ENCODE assay signal across 18 cellular contexts in the genomic region with DNA sequence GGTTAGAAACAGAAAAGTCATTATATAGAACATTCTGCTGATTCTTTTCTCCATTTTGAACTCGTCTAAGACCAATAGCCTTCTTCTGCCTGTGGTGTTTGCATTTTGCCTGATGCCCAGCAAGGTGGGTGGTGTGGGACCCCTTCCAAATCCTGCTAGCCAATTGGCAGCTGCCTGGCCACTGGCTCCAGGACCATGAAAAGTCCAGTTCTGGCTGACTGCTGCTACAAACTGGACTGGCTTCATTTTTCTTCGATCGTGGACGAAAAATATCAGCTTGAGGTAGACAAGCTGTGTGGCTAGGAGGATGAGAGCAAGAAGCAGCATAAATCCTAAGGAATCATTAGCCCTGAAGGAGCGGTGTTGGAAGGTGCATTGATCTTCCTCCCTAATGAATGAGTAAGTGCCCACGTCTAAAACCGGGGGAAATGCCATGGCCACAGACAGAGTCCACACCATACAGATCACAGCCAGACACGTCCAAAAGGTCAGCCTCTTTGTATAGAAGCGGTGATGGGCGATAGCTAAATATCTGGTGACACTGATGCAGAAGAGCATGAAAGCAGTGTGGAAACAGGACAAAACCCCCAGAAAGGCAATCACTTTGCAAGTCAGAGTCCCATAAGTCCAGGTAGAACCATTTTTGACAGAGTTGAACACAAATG. TPM values are rescaled to one million over a fixed set of nuclear protein-coding genes. Genes with fewer than 3 reads are reported as not detected.
DNase-seq lines count a peak whose midpoint lies in the region; ATAC-seq, FAIRE-seq and TF ChIP-seq lines count a peak whose summit lies in the region.
"Had no signal": no experiment of that assay in that cellular context is flagged by ENCODE, and none has a peak within 500 bp of the region (broad histone marks: within the 10 kb centered on the region; RNA-seq: fewer than 3 reads in every experiment).

No MANE protein-coding gene starts in this region.

- H3K4me3 ChIP-seq in KMS-11 (IDR thresholded peaks at IDR 0.05; ENCODE audit: insufficient read depth, low read depth, low read length) (no peak overlapping the region), K562 (no peak overlapping the region)
- H3K4me3 ChIP-seq: A549, PC-9, SJSA1 had no signal

- H4K20me1 ChIP-seq in KMS-11 (ENCODE audit: insufficient read depth) (no peaks in the 10 kb centered on the region), K562 (replicated peaks; ENCODE audit: control insufficient read depth, insufficient read depth, low read length) (no peaks in the 10 kb centered on the region)

- intact Hi-C loops in K562 (cut with micrococcal nuclease) = no loop called here

- H3K4me1 ChIP-seq in KMS-11 (ENCODE audit: low read depth, poor library complexity, severe bottlenecking) (peaks cover 39% of the 10 kb centered on the region), K562 (replicated peaks in 1 of 2; ENCODE audit: control insufficient read depth in 2 of 2, insufficient read depth in 2 of 2, low read length in 2 of 2) (peaks cover 8 to 33% of the 10 kb centered on the region in 2 experiments)

- CTCF ChIA-PET in K562 (lab: Yijun Ruan, JAX; ENCODE audit: low intra/inter-chr PET ratio) = no interaction called here

- no peak for TF ChIP-seq EP300 in K562 (IDR thresholded peaks at IDR 0.05; ENCODE audit: low read length)

- H3K36me3 ChIP-seq in KMS-11 (ENCODE audit: insufficient read depth) (no peaks in the 10 kb centered on the region), K562 (ENCODE audit: control insufficient read depth, insufficient read depth, low read length) (no peaks in the 10 kb centered on the region)
- H3K36me3 ChIP-seq: SJSA1 had no signal

- H3K27ac ChIP-seq in KMS-11 (peak overlapping the region; percentile 73), K562 (ENCODE audit: extremely low read depth, low read depth, low read length) (peak overlapping the region; percentile 19; the same call in 1 of the 3 replicates)
- H3K27ac ChIP-seq: A549, C4-2B, PC-9, SJSA1 had no signal

- H3K79me2 ChIP-seq in KMS-11 (ENCODE audit: insufficient read depth, low read depth) (no peaks in the 10 kb centered on the region), K562 (ENCODE audit: control insufficient read depth, insufficient read depth, low read length) (no peaks in the 10 kb centered on the region)

- in situ Hi-C loops in K562 (cut with MboI) = no loop called here

- no TSS peak for BruUV-seq in K562 (replicated peaks; lab: Mats Ljungman, UMichigan)

- DNase-seq in K562 (ENCODE audit: extremely low read depth in 1 of 4, low spot score in 3 of 4) = no peak
- peak; percentile 19 for DNase-seq in inferior parietal cortex (ENCODE audit: extremely low spot score)
- DNase-seq in occipital lobe (lab: John Stamatoyannopoulos, UW) = peak; percentile 1
- DNase-seq in DMS 273 (lab: John Stamatoyannopoulos, UW; ENCODE audit: unreplicated experiment) = no peak
- no peak for DNase-seq in stimulated activated CD4-positive, alpha-beta T cell treated with anti-CD3 and anti-CD28 coated beads, Interleukin-4, amount 100 ng/mL, for 4 hours
- no peak for DNase-seq in germinal center (ENCODE audit: low spot score)
- DNase-seq in NCI-H526 (lab: John Stamatoyannopoulos, UW) = no peak
- DNase-seq: DMS 273 treated with DMSO at 0.1 percent for 48 hours, NCI-H1436, NCI-H2029, NCI-H774, PC-9 had no signal

- no peak for ATAC-seq in K562
- ATAC-seq: A549 had no signal

- no peak for FAIRE-seq in K562 (lab: Jason Lieb, UNC)
- FAIRE-seq: A549 had no signal

- H3K9me1 ChIP-seq in K562 (ENCODE audit: control insufficient read depth, insufficient read depth, low read length) = no peaks in the 10 kb centered on the region

- POLR2A ChIA-PET in K562 (lab: Yijun Ruan, JAX) = interaction anchor here (1.2 to 1.9 kb wide), 2 partner anchors 14 to 16 kb away, joined by 3 to 4 read pairs; no protein-coding TSS in a partner anchor

- H3K9me3 ChIP-seq in K562 (replicated peaks; ENCODE audit: control insufficient read depth, insufficient read depth, low read depth, low read length) = no peaks in the 10 kb centered on the region
- H3K9me3 ChIP-seq: A549, SJSA1 had no signal

- TF ChIP-seq CTCF in KMS-11 (conservative IDR thresholded peaks at IDR 0.05; ENCODE audit: low read depth, low read length) (no peak), K562 (IDR thresholded peaks at IDR 0.05 in 2 of 3, conservative IDR thresholded peaks at IDR 0.05 in 1 of 3; ENCODE audit: insufficient read depth in 2 of 3, low read depth in 1 of 3, low read length in 3 of 3) (no peak)

- WGBS in K562 (ENCODE audit: insufficient coverage, low coverage, missing lambda C conversion rate) = 40% methylated on average over 10 of the region's 10 CpGs

- H3K4me2 ChIP-seq in KMS-11 = peak overlapping the region; percentile 49
- H3K4me2 ChIP-seq in K562 (ENCODE audit: insufficient read depth, low read length) = peak overlapping the region; percentile 29; the same call in 1 of the 2 replicates
- H3K4me2 ChIP-seq: A549, PC-9 had no signal

- no peak for TF ChIP-seq RAD21 in K562 (CRISPR knock-in tag; conservative IDR thresholded peaks at IDR 0.05 in 1 of 2, IDR thresholded peaks at IDR 0.05 in 1 of 2)

- H3K9ac ChIP-seq in KMS-11 = peak overlapping the region; percentile 28; the same call in 1 of the 2 replicates
- H3K9ac ChIP-seq in K562 (ENCODE audit: insufficient read depth in 1 of 2, low read depth in 2 of 2, low read length in 2 of 2) = peak overlapping the region in 1 of 2 experiments; percentile 38; a peak in 1 of 4 replicates

- no peaks in the 10 kb centered on the region for H3K27me3 ChIP-seq in KMS-11 (ENCODE audit: insufficient read depth, low read depth)
- H3K27me3 ChIP-seq in K562 (ENCODE audit: control insufficient read depth in 2 of 2, insufficient read depth in 2 of 2, low read length in 2 of 2) = no peaks in the 10 kb centered on the region
- H3K27me3 ChIP-seq: SJSA1 had no signal

- H2AFZ ChIP-seq in KMS-11 (ENCODE audit: low read depth) (peak overlapping the region; percentile 4; the same call in 1 of the 2 replicates), K562 (ENCODE audit: low read depth, low read length) (peak overlapping the region; percentile 80)
- H2AFZ ChIP-seq: PC-9 had no signal

- no peak for TF ChIP-seq POLR2A in K562 (conservative IDR thresholded peaks at IDR 0.05)

TF ChIP-seq in K562, 482 proteins besides CTCF, POLR2A, EP300 and RAD21 (continues in another document):
- no peak for TF ChIP-seq ELF2 (CRISPR knock-in tag; IDR thresholded peaks at IDR 0.05)
- TF ChIP-seq, protein P1, sequence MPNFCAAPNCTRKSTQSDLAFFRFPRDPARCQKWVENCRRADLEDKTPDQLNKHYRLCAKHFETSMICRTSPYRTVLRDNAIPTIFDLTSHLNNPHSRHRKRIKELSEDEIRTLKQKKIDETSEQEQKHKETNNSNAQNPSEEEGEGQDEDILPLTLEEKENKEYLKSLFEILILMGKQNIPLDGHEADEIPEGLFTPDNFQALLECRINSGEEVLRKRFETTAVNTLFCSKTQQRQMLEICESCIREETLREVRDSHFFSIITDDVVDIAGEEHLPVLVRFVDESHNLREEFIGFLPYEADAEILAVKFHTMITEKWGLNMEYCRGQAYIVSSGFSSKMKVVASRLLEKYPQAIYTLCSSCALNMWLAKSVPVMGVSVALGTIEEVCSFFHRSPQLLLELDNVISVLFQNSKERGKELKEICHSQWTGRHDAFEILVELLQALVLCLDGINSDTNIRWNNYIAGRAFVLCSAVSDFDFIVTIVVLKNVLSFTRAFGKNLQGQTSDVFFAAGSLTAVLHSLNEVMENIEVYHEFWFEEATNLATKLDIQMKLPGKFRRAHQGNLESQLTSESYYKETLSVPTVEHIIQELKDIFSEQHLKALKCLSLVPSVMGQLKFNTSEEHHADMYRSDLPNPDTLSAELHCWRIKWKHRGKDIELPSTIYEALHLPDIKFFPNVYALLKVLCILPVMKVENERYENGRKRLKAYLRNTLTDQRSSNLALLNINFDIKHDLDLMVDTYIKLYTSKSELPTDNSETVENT (CRISPR knock-in tag; IDR thresholded peaks at IDR 0.05) = no peak

RNA-seq across cellular contexts. Expression of gene GPR85, which starts 2.7 kb away (rescaled TPM):
- 1.1 and 1.4 TPM in 2 replicates for total RNA-seq in K562 (2011; cell fraction: chromatin; rRNA removed; ENCODE audit: low replicate concordance)
- 0.50 and 0.53 TPM in 2 replicates for total RNA-seq in K562 (2011; cell fraction: nucleolus; rRNA removed)
- 2.2 and 2.4 TPM in 2 replicates for total RNA-seq in K562 (2011; cell fraction: nucleoplasm; rRNA removed)
- total RNA-seq in K562 (2014; rRNA removed) = 2.9 and 3.3 TPM in 2 replicates
- total RNA-seq in K562 (2014; rRNA removed; fragmentation: Illumina TruSeq; extraction: Trizol) = 6.4 and 7.8 TPM in 2 replicates
- 18.2 and 19.0 TPM in 2 replicates for total RNA-seq in K562 (2015; rRNA removed; fragmentation: Illumina TruSeq; extraction: Trizol)
- total RNA-seq in K562 (2021) = 4.6 and 5.0 TPM in 2 replicates
- 2.9 and 3.3 TPM in 2 replicates for polyA plus RNA-seq in K562 (2011; rRNA removed)
- 1.4 and 2.7 TPM in 2 replicates for polyA plus RNA-seq in K562 (2011; cell fraction: cytosol; rRNA removed)
- polyA plus RNA-seq in K562 (2011; cell fraction: nucleus; rRNA removed) = 2.5 and 3.6 TPM in 2 replicates
- polyA plus RNA-seq in K562 (2012) = 5.5 and 9.8 TPM in 2 replicates
- 4.7 and 6.6 TPM in 2 replicates for polyA plus RNA-seq in K562 (2014; fragmentation: Illumina TruSeq; extraction: Trizol)
- 1 to 10 TPM; 2.9 to 3.3 TPM for polyA plus RNA-seq in K562 (2014; fragmentation: Nextera tagmentation; extraction: Ambion mirVana)
- polyA plus RNA-seq in K562 (2014; rRNA removed) = 4.0 and 4.9 TPM in 2 replicates
- 3.3 and 6.2 TPM in 2 replicates for polyA minus RNA-seq in K562 (2011; rRNA and poly(A)+ RNA removed)
- polyA minus RNA-seq in K562 (2011; cell fraction: cytosol; rRNA and poly(A)+ RNA removed) = 1.0 and 1.1 TPM in 2 replicates
- 1.9 and 7.3 TPM in 2 replicates for polyA minus RNA-seq in K562 (2011; cell fraction: nucleus; rRNA and poly(A)+ RNA removed)
- 272 TPM for total RNA-seq in occipital lobe
- total RNA-seq: HT-29, NCI-H460 had no signal

RNA-seq across cellular contexts. Expression of gene SMIM30, which starts 34.4 kb away (rescaled TPM):
- 15.1 and 35.9 TPM in 2 replicates for total RNA-seq in K562 (2011; cell fraction: chromatin; rRNA removed; ENCODE audit: low replicate concordance)
- total RNA-seq in K562 (2011; cell fraction: nucleolus; rRNA removed) = 16.5 and 22.2 TPM in 2 replicates
- total RNA-seq in K562 (2011; cell fraction: nucleoplasm; rRNA removed) = 31.7 and 51.6 TPM in 2 replicates
- total RNA-seq in K562 (2014; rRNA removed) = 161 and 176 TPM in 2 replicates
- total RNA-seq in K562 (2014; rRNA removed; fragmentation: Illumina TruSeq; extraction: Trizol) = 316 and 361 TPM in 2 replicates
- total RNA-seq in K562 (2015; rRNA removed; fragmentation: Illumina TruSeq; extraction: Trizol) = 332 and 358 TPM in 2 replicates
- total RNA-seq in K562 (2021) = 171 and 197 TPM in 2 replicates
- 202 and 279 TPM in 2 replicates for polyA plus RNA-seq in K562 (2011; rRNA removed)
- polyA plus RNA-seq in K562 (2011; cell fraction: cytosol; rRNA removed) = 68.2 and 91.2 TPM in 2 replicates
- 45.6 and 77.5 TPM in 2 replicates for polyA plus RNA-seq in K562 (2011; cell fraction: nucleus; rRNA removed)
- 168 and 209 TPM in 2 replicates for polyA plus RNA-seq in K562 (2012)
- polyA plus RNA-seq in K562 (2014; fragmentation: Illumina TruSeq; extraction: Trizol) = 344 and 367 TPM in 2 replicates
- 100 to 1,000 TPM; 675 to 891 TPM for polyA plus RNA-seq in K562 (2014; fragmentation: Nextera tagmentation; extraction: Ambion mirVana)
- polyA plus RNA-seq in K562 (2014; rRNA removed) = 246 and 279 TPM in 2 replicates
- polyA minus RNA-seq in K562 (2011; rRNA and poly(A)+ RNA removed) = 77.7 and 80.9 TPM in 2 replicates
- polyA minus RNA-seq in K562 (2011; cell fraction: cytosol; rRNA and poly(A)+ RNA removed) = 32.0 and 35.2 TPM in 2 replicates
- polyA minus RNA-seq in K562 (2011; cell fraction: nucleus; rRNA and poly(A)+ RNA removed) = 9.6 and 26.2 TPM in 2 replicates
- 25.4 TPM for total RNA-seq in occipital lobe

Comparison
In these comparisons a context has a peak if more than half of its experiments do, and no peak if none do; other contexts are left out.
1. DNase-seq: peak in inferior parietal cortex (single experiment) and occipital lobe (single experiment); none in K562 (0 of 4), DMS 273 (single experiment), stimulated activated CD4-positive, alpha-beta T cell treated with anti-CD3 and anti-CD28 coated beads, Interleukin-4, amount 100 ng/mL, for 4 hours (0 of 2), germinal center (single experiment) and NCI-H526 (0 of 2).
2. RNA of gene GPR85, which starts 2.7 kb away (total RNA-seq): 272 TPM in occipital lobe (single experiment); 0.50 to 19.0 TPM in K562; every median in the first group is over 10 times any median in the second.